ENCODE assay signal across 21 cellular contexts in the genomic region with DNA sequence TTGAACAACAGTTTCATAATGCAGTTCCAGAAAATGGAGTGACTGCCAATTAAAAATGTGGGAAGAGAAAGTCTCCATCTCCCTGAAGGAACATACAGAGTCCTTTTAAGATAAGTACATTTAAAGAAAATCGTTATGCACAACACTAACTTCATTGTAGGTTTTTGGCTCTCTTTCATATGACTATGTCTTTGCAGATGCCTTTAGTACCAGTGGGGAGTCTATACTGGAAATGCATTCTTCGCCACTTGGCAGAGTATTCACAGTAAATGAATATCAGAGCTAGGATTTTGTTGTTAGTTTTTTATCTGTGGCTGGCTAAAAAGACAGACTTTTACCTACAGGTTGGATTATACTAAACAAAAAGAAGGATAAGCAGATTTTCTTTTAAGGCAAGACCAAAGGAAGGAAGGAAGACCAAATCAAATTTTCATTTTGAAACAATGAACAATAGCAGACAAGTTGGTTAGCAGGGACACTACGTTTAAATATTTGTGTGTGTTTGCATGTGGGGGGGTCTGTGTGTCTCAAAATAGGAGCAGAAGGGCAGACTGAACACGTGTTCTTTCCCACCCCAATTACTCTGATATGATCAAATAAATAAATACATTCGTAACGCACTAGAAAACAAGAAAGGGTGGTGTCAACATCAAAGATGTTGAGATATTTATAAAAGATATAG.
DNase-seq lines count a peak whose midpoint lies in the region; TF ChIP-seq lines count a peak whose summit lies in the region.
"Had no signal": no experiment of that assay in that cellular context is flagged by ENCODE, and none has a peak within 500 bp of the region (broad histone marks: within the 10 kb centered on the region; RNA-seq: fewer than 3 reads in every experiment).

No MANE protein-coding gene starts in this region.

- H3K36me3 Mint-ChIP-seq in activated naive CD4-positive, alpha-beta T cell treated with anti-CD3 and anti-CD28 coated beads, Interleukin-2, amount 50 U/mL, for 24 hours, result peaks cover 16% of the 10 kb centered on the region
- H3K36me3 Mint-ChIP-seq in osteocyte (ENCODE audit: unreplicated experiment), result no peaks in the 10 kb centered on the region

- peak overlapping the region; percentile 86 for H3K27ac Mint-ChIP-seq in activated naive CD4-positive, alpha-beta T cell treated with anti-CD3 and anti-CD28 coated beads, Interleukin-2, amount 50 U/mL, for 24 hours
- peak overlapping the region; percentile 53 for H3K27ac Mint-ChIP-seq in osteocyte (ENCODE audit: unreplicated experiment)
- H3K27ac Mint-ChIP-seq: activated CD4-positive, alpha-beta memory T cell treated with anti-CD3 and anti-CD28 coated beads, Interleukin-2, amount 10 ng/mL, durations not matched to agents 7 days and 5 days; activated T-cell treated with anti-CD3 and anti-CD28 coated beads, Interleukin-2, amount 50 U/mL, for 24 hours had no signal

- peaks cover 8% of the 10 kb centered on the region for H3K9me3 Mint-ChIP-seq in activated naive CD4-positive, alpha-beta T cell treated with anti-CD3 and anti-CD28 coated beads, Interleukin-2, amount 50 U/mL, for 24 hours
- peaks cover 4% of the 10 kb centered on the region for H3K9me3 Mint-ChIP-seq in osteocyte (ENCODE audit: unreplicated experiment)

- H3K4me3 Mint-ChIP-seq in activated naive CD4-positive, alpha-beta T cell treated with anti-CD3 and anti-CD28 coated beads, Interleukin-2, amount 50 U/mL, for 24 hours, result peak overlapping the region; percentile 45
- no peak overlapping the region for H3K4me3 Mint-ChIP-seq in osteocyte (ENCODE audit: unreplicated experiment)
- H3K4me3 Mint-ChIP-seq: activated CD4-positive, alpha-beta memory T cell treated with anti-CD3 and anti-CD28 coated beads, Interleukin-2, amount 10 ng/mL, durations not matched to agents 7 days and 5 days; activated T-cell treated with anti-CD3 and anti-CD28 coated beads, Interleukin-2, amount 50 U/mL, for 24 hours had no signal

- DNase-seq in activated naive CD4-positive, alpha-beta T cell treated with Interleukin-2 at 50 U/mL for 16 hours, result no peak
- peak; percentile 20 for DNase-seq in RPMI7951 (ENCODE audit: low read depth)
- peak; percentile 39 for DNase-seq in fibroblast of pulmonary artery (ENCODE audit: low read depth)
- DNase-seq in osteocyte (ENCODE audit: extremely low spot score, unreplicated experiment), result no peak
- DNase-seq in germinal center (ENCODE audit: low spot score), result no peak
- DNase-seq in NCI-H82 treated with DMSO at 0.1 percent for 48 hours (lab: John Stamatoyannopoulos, UW; ENCODE audit: unreplicated experiment), result no peak
- no peak for DNase-seq in effector CD8-positive, alpha-beta T cell (lab: John Stamatoyannopoulos, UW)
- DNase-seq: activated CD4-positive, alpha-beta memory T cell treated with anti-CD3 and anti-CD28 coated beads, Interleukin-2, amount 10 ng/mL, durations not matched to agents 7 days and 5 days; activated T-cell treated with anti-CD3 and anti-CD28 coated beads, Interleukin-2, amount 50 U/mL, for 24 hours; CD8-positive, alpha-beta memory T cell; cerebellar nuclear complex; DMS79 treated with DMSO at 0.1 percent for 48 hours; GM23248; hypothalamus; Kasumi-1; NCI-H1105; NCI-H2171 treated with DMSO at 0.1 percent for 48 hours; stimulated activated CD4-positive, alpha-beta T cell treated with anti-CD3 and anti-CD28 coated beads, Interleukin-12 subunit alpha, Interleukin-12 subunit beta, amount 100 ng/mL, for 4 hours; T-helper 1 cell; tibial artery had no signal

- H3K4me3 ChIP-seq in fibroblast of pulmonary artery (replicated peaks; ENCODE audit: low read depth, low read length), result no peak overlapping the region
- H3K4me3 ChIP-seq: GM23248, tibial artery had no signal

- H3K4me1 Mint-ChIP-seq in activated naive CD4-positive, alpha-beta T cell treated with anti-CD3 and anti-CD28 coated beads, Interleukin-2, amount 50 U/mL, for 24 hours, result peaks cover 60% of the 10 kb centered on the region
- H3K4me1 Mint-ChIP-seq in osteocyte (ENCODE audit: unreplicated experiment), result peaks cover 15% of the 10 kb centered on the region

- H3K27me3 Mint-ChIP-seq in activated naive CD4-positive, alpha-beta T cell treated with anti-CD3 and anti-CD28 coated beads, Interleukin-2, amount 50 U/mL, for 24 hours, result no peaks in the 10 kb centered on the region
- no peaks in the 10 kb centered on the region for H3K27me3 Mint-ChIP-seq in osteocyte (ENCODE audit: unreplicated experiment)
- H3K27me3 Mint-ChIP-seq: activated CD4-positive, alpha-beta memory T cell treated with anti-CD3 and anti-CD28 coated beads, Interleukin-2, amount 10 ng/mL, durations not matched to agents 7 days and 5 days; activated T-cell treated with anti-CD3 and anti-CD28 coated beads, Interleukin-2, amount 50 U/mL, for 24 hours; CD8-positive, alpha-beta memory T cell had no signal

- no peak for TF ChIP-seq CTCF in fibroblast of pulmonary artery (IDR thresholded peaks at IDR 0.05; ENCODE audit: low read length, missing control alignments)
- no peak for TF ChIP-seq CTCF in osteocyte (IDR thresholded peaks at IDR 0.05)

Comparison
In these comparisons a context has a peak if more than half of its experiments do, and no peak if none do; other contexts are left out.
1. DNase-seq: peak in RPMI7951 (single experiment) and fibroblast of pulmonary artery (single experiment); none in activated naive CD4-positive, alpha-beta T cell treated with Interleukin-2 at 50 U/mL for 16 hours (single experiment), osteocyte (single experiment), germinal center (single experiment), NCI-H82 treated with DMSO at 0.1 percent for 48 hours (single experiment) and effector CD8-positive, alpha-beta T cell (single experiment).